ENCODE assay signal across 8 cellular contexts in genomic region chr15:80693682-80694623, GRCh38. TPM values are rescaled to one million over a fixed set of nuclear protein-coding genes. Genes with fewer than 3 reads are reported as not detected.
DNase-seq lines count a peak whose midpoint lies in the region; ATAC-seq and TF ChIP-seq lines count a peak whose summit lies in the region.

No MANE protein-coding gene starts in this region.

- peaks cover 4% of the 10 kb centered on the region for H3K36me3 Mint-ChIP-seq in CD4-positive, alpha-beta T cell (ENCODE audit: low read depth)
- H3K36me3 Mint-ChIP-seq in T-helper 1 cell treated with Interleukin-12 subunit alpha and Interleukin-12 subunit beta and Interleukin-4 antibody, amounts not matched to agents 30 μg/mL and 1 μg/mL, for 36 hours (ENCODE audit: low read depth), result no peaks in the 10 kb centered on the region

- no peaks in the 10 kb centered on the region for H3K9me3 ChIP-seq in CD4-positive, alpha-beta T cell (ENCODE audit: control insufficient read depth, low read length)
- H3K9me3 ChIP-seq in prostate gland, result no peaks in the 10 kb centered on the region

- DNase-seq in CD4-positive, alpha-beta T cell, result no peak
- no peak for DNase-seq in fibroblast of pulmonary artery (ENCODE audit: low read depth)
- peak; percentile 15 for DNase-seq in prostate gland (ENCODE audit: low spot score)
- DNase-seq in activated CD4-positive, alpha-beta T cell treated with anti-CD3 and anti-CD28 coated beads, Interleukin-2, amount 50 U/mL, for 1 hour, result no peak
- no peak for DNase-seq in stimulated activated CD4-positive, alpha-beta T cell treated with anti-CD3 and anti-CD28 coated beads, Interleukin-4, amount 100 ng/mL, for 4 hours

- TF ChIP-seq POLR2A in prostate gland (IDR thresholded peaks at IDR 0.05), result no peak

- CTCF ChIA-PET in CD4-positive, alpha-beta T cell (lab: Charles Lee), result no interaction called here

- no peak for TF ChIP-seq CTCF in CD4-positive, alpha-beta T cell (IDR thresholded peaks at IDR 0.05)
- TF ChIP-seq CTCF in fibroblast of pulmonary artery (IDR thresholded peaks at IDR 0.05; ENCODE audit: low read length, missing control alignments) (no peak), prostate gland (IDR thresholded peaks at IDR 0.05) (no peak)

- peak; percentile 9 for ATAC-seq in CD4-positive, alpha-beta T cell (ENCODE audit: poor library complexity)
- ATAC-seq in HG02884 (IDR thresholded peaks at IDR 0.05; ENCODE audit: unreplicated experiment), result peak; percentile 4
- ATAC-seq in GM19035 (IDR thresholded peaks at IDR 0.05; ENCODE audit: unreplicated experiment), result no peak

- H3K36me3 ChIP-seq in prostate gland, result no peaks in the 10 kb centered on the region

- POLR2A ChIA-PET in CD4-positive, alpha-beta T cell (lab: Charles Lee), result no interaction called here

- peaks cover 24% of the 10 kb centered on the region for H3K4me1 Mint-ChIP-seq in CD4-positive, alpha-beta T cell (ENCODE audit: low read depth)
- H3K4me1 Mint-ChIP-seq in T-helper 1 cell treated with Interleukin-12 subunit alpha and Interleukin-12 subunit beta and Interleukin-4 antibody, amounts not matched to agents 30 μg/mL and 1 μg/mL, for 36 hours (ENCODE audit: low read depth), result peaks cover 13% of the 10 kb centered on the region

- no peaks in the 10 kb centered on the region for H3K9me3 Mint-ChIP-seq in CD4-positive, alpha-beta T cell
- no peaks in the 10 kb centered on the region for H3K9me3 Mint-ChIP-seq in T-helper 1 cell treated with Interleukin-12 subunit alpha and Interleukin-12 subunit beta and Interleukin-4 antibody, amounts not matched to agents 30 μg/mL and 1 μg/mL, for 36 hours

- peaks cover 6% of the 10 kb centered on the region for H3K27me3 Mint-ChIP-seq in CD4-positive, alpha-beta T cell
- peaks cover 58% of the 10 kb centered on the region for H3K27me3 Mint-ChIP-seq in T-helper 1 cell treated with Interleukin-12 subunit alpha and Interleukin-12 subunit beta and Interleukin-4 antibody, amounts not matched to agents 30 μg/mL and 1 μg/mL, for 36 hours (ENCODE audit: low read depth)

- H3K4me3 Mint-ChIP-seq in CD4-positive, alpha-beta T cell, result peak overlapping the region; percentile 96
- peak overlapping the region; percentile 65 for H3K4me3 Mint-ChIP-seq in T-helper 1 cell treated with Interleukin-12 subunit alpha and Interleukin-12 subunit beta and Interleukin-4 antibody, amounts not matched to agents 30 μg/mL and 1 μg/mL, for 36 hours

- no peak overlapping the region for H3K27ac ChIP-seq in CD4-positive, alpha-beta T cell (ENCODE audit: low read depth, low read length)
- H3K27ac ChIP-seq in prostate gland, result peak overlapping the region; percentile 88 to 91

- 31% methylated on average over 16 of the region's 16 CpGs for WGBS in prostate gland

- no peaks in the 10 kb centered on the region for H3K27me3 ChIP-seq in CD4-positive, alpha-beta T cell (ENCODE audit: control insufficient read depth, insufficient read depth, low read length)
- no peaks in the 10 kb centered on the region for H3K27me3 ChIP-seq in prostate gland (replicated peaks; ENCODE audit: insufficient read depth)

- peak overlapping the region; percentile 53 for H3K27ac Mint-ChIP-seq in CD4-positive, alpha-beta T cell
- no peak overlapping the region for H3K27ac Mint-ChIP-seq in T-helper 1 cell treated with Interleukin-12 subunit alpha and Interleukin-12 subunit beta and Interleukin-4 antibody, amounts not matched to agents 30 μg/mL and 1 μg/mL, for 36 hours

- intact Hi-C loops in CD4-positive, alpha-beta T cell (cut with DNase I, micrococcal nuclease), result loop anchor here in 1 of 2 experiments (10.0 kb wide), 1 partner anchor 301 kb away; no protein-coding TSS in a partner anchor
- intact Hi-C loops in prostate gland (cut with DNase I), result loop anchor here (10.0 kb wide), 1 partner anchor 301 kb away; no protein-coding TSS in a partner anchor

- H3K4me1 ChIP-seq in prostate gland (replicated peaks), result no peaks in the 10 kb centered on the region

- H3K4me3 ChIP-seq in fibroblast of pulmonary artery (replicated peaks; ENCODE audit: low read depth, low read length), result peak overlapping the region; percentile 59
- H3K4me3 ChIP-seq in prostate gland, result peak overlapping the region; percentile 65 to 76

RNA-seq across cellular contexts. Expression of gene ABHD17C, which starts 1.2 kb away (rescaled TPM):
- under 1 TPM; 0.33 to 0.59 TPM for total RNA-seq in CD4-positive, alpha-beta T cell
- total RNA-seq in prostate gland, result 10 to 100 TPM; 13.6 to 32.4 TPM

Comparison
In these comparisons a context has a peak if more than half of its experiments do, and no peak if none do; other contexts are left out.
1. RNA of gene ABHD17C, which starts 1.2 kb away (total RNA-seq): 13.6 to 32.4 TPM in prostate gland; 0.33 to 0.59 TPM in CD4-positive, alpha-beta T cell; every median in the first group is over 4 times any median in the second.